21 cellular contexts compared by ENCODE assay signal in the genomic region with DNA sequence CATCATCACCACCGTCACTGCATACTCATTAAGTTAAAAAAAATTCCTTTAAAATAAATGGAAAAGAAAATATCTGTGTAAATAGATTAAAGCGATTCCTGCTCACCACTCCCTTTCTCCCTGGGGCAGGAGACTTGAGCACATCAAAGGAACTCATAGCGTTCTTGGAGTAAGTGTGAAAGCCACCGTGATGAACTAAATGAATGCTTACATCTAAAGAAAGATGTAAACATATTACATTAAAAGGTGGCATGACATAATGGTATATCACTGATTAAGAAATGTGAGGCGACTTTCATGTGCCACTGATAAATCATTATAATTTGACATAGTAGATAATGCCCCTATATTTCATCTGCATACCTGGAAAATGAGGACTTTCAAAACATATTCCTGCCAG.
DNase-seq lines count a peak whose midpoint lies in the region; TF ChIP-seq lines count a peak whose summit lies in the region.
"Had no signal": no experiment of that assay in that cellular context is flagged by ENCODE, and none has a peak within 500 bp of the region (broad histone marks: within the 10 kb centered on the region; RNA-seq: fewer than 3 reads in every experiment).

No MANE protein-coding gene starts in this region.

- H2AK5ac ChIP-seq in trophoblast cell (ENCODE audit: low read length): no peak overlapping the region

- peak; percentile 59 for DNase-seq in cerebellar cortex (ENCODE audit: low spot score)
- DNase-seq in trophoblast cell: peak; percentile 19 to 72
- DNase-seq in vagina (ENCODE audit: extremely low spot score in 2 of 2): no peak
- DNase-seq in GM20000 (ENCODE audit: low spot score): no peak
- DNase-seq in brain microvascular endothelial cell: no peak
- DNase-seq: 8988T; ACHN; BE2C; CD4-positive, alpha-beta memory T cell; CD4-positive, CD25-positive, alpha-beta regulatory T cell; CD8-positive, alpha-beta memory T cell; COR-L47; DMS 273 treated with DMSO at 0.1 percent for 48 hours; DMS153; DMS53; DMS79; DND-41; EL; GDM1 had no signal

- intact Hi-C loops in vagina (cut with DNase I): no loop called here

- H3K4me2 ChIP-seq in trophoblast cell (ENCODE audit: low read length): no peak overlapping the region
- H3K4me2 ChIP-seq: BLaER1 had no signal

- H3K27me3 ChIP-seq in trophoblast cell (ENCODE audit: insufficient read depth, low read length) (no peaks in the 10 kb centered on the region), vagina (no peaks in the 10 kb centered on the region), brain microvascular endothelial cell (replicated peaks) (no peaks in the 10 kb centered on the region)
- H3K27me3 ChIP-seq: BE2C, BLaER1 had no signal

- H3K27ac ChIP-seq in trophoblast cell (ENCODE audit: low read depth, low read length) (no peak overlapping the region), vagina (peak overlapping the region; percentile 25), brain microvascular endothelial cell (no peak overlapping the region)
- H3K27ac ChIP-seq: BLaER1 had no signal

- no peak overlapping the region for H3K18ac ChIP-seq in trophoblast cell (ENCODE audit: low read length)

- H3K14ac ChIP-seq in trophoblast cell (ENCODE audit: low read length): no peak overlapping the region

- no peak for TF ChIP-seq POLR2A in vagina (IDR thresholded peaks at IDR 0.05)

- H3K9me3 ChIP-seq in trophoblast cell (ENCODE audit: insufficient read depth, low read depth, low read length) (no peaks in the 10 kb centered on the region), vagina (no peaks in the 10 kb centered on the region)
- H3K9me3 ChIP-seq: BE2C, BLaER1 had no signal

- H3K79me2 ChIP-seq in trophoblast cell (ENCODE audit: control insufficient read depth, insufficient read depth, low read length, poor library complexity): no peaks in the 10 kb centered on the region

- H2BK12ac ChIP-seq in trophoblast cell (ENCODE audit: low read length): no peak overlapping the region

- H3K36me3 ChIP-seq in trophoblast cell (ENCODE audit: control insufficient read depth in 1 of 2, insufficient read depth in 2 of 2, low read length in 2 of 2) (no peaks in the 10 kb centered on the region), vagina (no peaks in the 10 kb centered on the region), brain microvascular endothelial cell (replicated peaks) (no peaks in the 10 kb centered on the region)
- H3K36me3 ChIP-seq: BE2C, BLaER1 had no signal

- H3K9ac ChIP-seq in trophoblast cell (ENCODE audit: low read length): no peak overlapping the region
- H3K9ac ChIP-seq: BLaER1 had no signal

- no peak overlapping the region for H2AFZ ChIP-seq in trophoblast cell (ENCODE audit: insufficient read depth, low read length, poor library complexity)

- H3K23ac ChIP-seq in trophoblast cell (ENCODE audit: low read length): no peak overlapping the region

- no peaks in the 10 kb centered on the region for H3K79me1 ChIP-seq in trophoblast cell (ENCODE audit: low read length)

- H4K91ac ChIP-seq in trophoblast cell (ENCODE audit: low read depth, low read length): no peak overlapping the region

- H2BK5ac ChIP-seq in trophoblast cell (ENCODE audit: low read depth, low read length, poor library complexity): no peak overlapping the region

- H3K4me1 ChIP-seq in trophoblast cell (ENCODE audit: control insufficient read depth in 1 of 2, insufficient read depth in 2 of 2, low read length in 2 of 2) (no peaks in the 10 kb centered on the region), vagina (no peaks in the 10 kb centered on the region)
- H3K4me1 ChIP-seq: BE2C, BLaER1 had no signal

- H2BK120ac ChIP-seq in trophoblast cell (ENCODE audit: insufficient read depth, low read length, poor library complexity): no peak overlapping the region

- in situ Hi-C loops in brain microvascular endothelial cell (cut with HindIII; ENCODE audit: low pct_ligation_motif_present, low sequenced_read_pairs): no loop called here

- no CpG with 5 or more reads among the region's 5 CpGs for WGBS in trophoblast cell (ENCODE audit: extremely low coverage, insufficient coverage, insufficient read length)

- no peak overlapping the region for H3K4ac ChIP-seq in trophoblast cell (ENCODE audit: low read depth, low read length)

- TF ChIP-seq CTCF in vagina (IDR thresholded peaks at IDR 0.05): no peak
- no peak for TF ChIP-seq CTCF in GM20000 (IDR thresholded peaks at IDR 0.05; ENCODE audit: extremely low read depth, missing control alignments)
- TF ChIP-seq CTCF in brain microvascular endothelial cell (IDR thresholded peaks at IDR 0.05; ENCODE audit: low read depth, low read length, missing control alignments): no peak

- H3K4me3 ChIP-seq in trophoblast cell (ENCODE audit: low read depth, low read length) (no peak overlapping the region), vagina (no peak overlapping the region), brain microvascular endothelial cell (ENCODE audit: low read depth, low read length) (no peak overlapping the region)
- H3K4me3 ChIP-seq: BLaER1, GM12878 had no signal

- H4K8ac ChIP-seq in trophoblast cell (ENCODE audit: low read depth, low read length): no peak overlapping the region

- no peak overlapping the region for H4K12ac ChIP-seq in trophoblast cell (ENCODE audit: low read depth, low read length)

Comparison
In these comparisons a context has a peak if more than half of its experiments do, and no peak if none do; other contexts are left out.
1. DNase-seq: peak in cerebellar cortex (single experiment) and trophoblast cell (2 of 2); none in vagina (0 of 2), GM20000 (single experiment) and brain microvascular endothelial cell (single experiment).